ENCODE assay signal across 2 cellular contexts in genomic region chr1:29221296-29221695, GRCh38.
TF ChIP-seq lines count a peak whose summit lies in the region.

No MANE protein-coding gene starts in this region.

TF ChIP-seq in GM23338, 12 proteins besides CTCF, POLR2A, EP300 and RAD21 (continued from another document):
- TF ChIP-seq, protein P1, sequence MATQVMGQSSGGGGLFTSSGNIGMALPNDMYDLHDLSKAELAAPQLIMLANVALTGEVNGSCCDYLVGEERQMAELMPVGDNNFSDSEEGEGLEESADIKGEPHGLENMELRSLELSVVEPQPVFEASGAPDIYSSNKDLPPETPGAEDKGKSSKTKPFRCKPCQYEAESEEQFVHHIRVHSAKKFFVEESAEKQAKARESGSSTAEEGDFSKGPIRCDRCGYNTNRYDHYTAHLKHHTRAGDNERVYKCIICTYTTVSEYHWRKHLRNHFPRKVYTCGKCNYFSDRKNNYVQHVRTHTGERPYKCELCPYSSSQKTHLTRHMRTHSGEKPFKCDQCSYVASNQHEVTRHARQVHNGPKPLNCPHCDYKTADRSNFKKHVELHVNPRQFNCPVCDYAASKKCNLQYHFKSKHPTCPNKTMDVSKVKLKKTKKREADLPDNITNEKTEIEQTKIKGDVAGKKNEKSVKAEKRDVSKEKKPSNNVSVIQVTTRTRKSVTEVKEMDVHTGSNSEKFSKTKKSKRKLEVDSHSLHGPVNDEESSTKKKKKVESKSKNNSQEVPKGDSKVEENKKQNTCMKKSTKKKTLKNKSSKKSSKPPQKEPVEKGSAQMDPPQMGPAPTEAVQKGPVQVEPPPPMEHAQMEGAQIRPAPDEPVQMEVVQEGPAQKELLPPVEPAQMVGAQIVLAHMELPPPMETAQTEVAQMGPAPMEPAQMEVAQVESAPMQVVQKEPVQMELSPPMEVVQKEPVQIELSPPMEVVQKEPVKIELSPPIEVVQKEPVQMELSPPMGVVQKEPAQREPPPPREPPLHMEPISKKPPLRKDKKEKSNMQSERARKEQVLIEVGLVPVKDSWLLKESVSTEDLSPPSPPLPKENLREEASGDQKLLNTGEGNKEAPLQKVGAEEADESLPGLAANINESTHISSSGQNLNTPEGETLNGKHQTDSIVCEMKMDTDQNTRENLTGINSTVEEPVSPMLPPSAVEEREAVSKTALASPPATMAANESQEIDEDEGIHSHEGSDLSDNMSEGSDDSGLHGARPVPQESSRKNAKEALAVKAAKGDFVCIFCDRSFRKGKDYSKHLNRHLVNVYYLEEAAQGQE (IDR thresholded peaks at IDR 0.05; ENCODE audit: unreplicated experiment) = no peak

TF ChIP-seq in WTC11, 78 proteins besides CTCF, POLR2A, EP300 and RAD21 (continued from another document):
- TF ChIP-seq, protein P2, sequence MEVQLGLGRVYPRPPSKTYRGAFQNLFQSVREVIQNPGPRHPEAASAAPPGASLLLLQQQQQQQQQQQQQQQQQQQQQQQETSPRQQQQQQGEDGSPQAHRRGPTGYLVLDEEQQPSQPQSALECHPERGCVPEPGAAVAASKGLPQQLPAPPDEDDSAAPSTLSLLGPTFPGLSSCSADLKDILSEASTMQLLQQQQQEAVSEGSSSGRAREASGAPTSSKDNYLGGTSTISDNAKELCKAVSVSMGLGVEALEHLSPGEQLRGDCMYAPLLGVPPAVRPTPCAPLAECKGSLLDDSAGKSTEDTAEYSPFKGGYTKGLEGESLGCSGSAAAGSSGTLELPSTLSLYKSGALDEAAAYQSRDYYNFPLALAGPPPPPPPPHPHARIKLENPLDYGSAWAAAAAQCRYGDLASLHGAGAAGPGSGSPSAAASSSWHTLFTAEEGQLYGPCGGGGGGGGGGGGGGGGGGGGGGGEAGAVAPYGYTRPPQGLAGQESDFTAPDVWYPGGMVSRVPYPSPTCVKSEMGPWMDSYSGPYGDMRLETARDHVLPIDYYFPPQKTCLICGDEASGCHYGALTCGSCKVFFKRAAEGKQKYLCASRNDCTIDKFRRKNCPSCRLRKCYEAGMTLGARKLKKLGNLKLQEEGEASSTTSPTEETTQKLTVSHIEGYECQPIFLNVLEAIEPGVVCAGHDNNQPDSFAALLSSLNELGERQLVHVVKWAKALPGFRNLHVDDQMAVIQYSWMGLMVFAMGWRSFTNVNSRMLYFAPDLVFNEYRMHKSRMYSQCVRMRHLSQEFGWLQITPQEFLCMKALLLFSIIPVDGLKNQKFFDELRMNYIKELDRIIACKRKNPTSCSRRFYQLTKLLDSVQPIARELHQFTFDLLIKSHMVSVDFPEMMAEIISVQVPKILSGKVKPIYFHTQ (CRISPR knock-in tag; IDR thresholded peaks at IDR 0.05) = no peak
- TF ChIP-seq MYBL2 (CRISPR knock-in tag; IDR thresholded peaks at IDR 0.05) (no peak), ZSCAN18 (CRISPR knock-in tag; IDR thresholded peaks at IDR 0.05) (no peak), IRF2 (CRISPR knock-in tag; IDR thresholded peaks at IDR 0.05; ENCODE audit: borderline replicate concordance, low read depth) (no peak), E2F5 (CRISPR knock-in tag; IDR thresholded peaks at IDR 0.05) (no peak)
